In genomic region chr2:66030553-66030952, GRCh38 we compare ENCODE assay signal across 15 cellular contexts.
A peak's percentile ranks its signal among the peaks of the same experiment; 100 is the strongest.
DNase-seq lines count a peak whose midpoint lies in the region; ATAC-seq and TF ChIP-seq lines count a peak whose summit lies in the region.
"Had no signal": no experiment of that assay in that cellular context is flagged by ENCODE, and none has a peak within 500 bp of the region (broad histone marks: within the 10 kb centered on the region; RNA-seq: fewer than 3 reads in every experiment).

No MANE protein-coding gene starts in this region.

- H3K4me3 ChIP-seq in endodermal cell (ENCODE audit: low read length), result no peak overlapping the region
- H3K4me3 ChIP-seq: uterus had no signal

- H3K36me3 Mint-ChIP-seq in endodermal cell (ENCODE audit: low read depth) (no peaks in the 10 kb centered on the region), progenitor cell of endocrine pancreas (ENCODE audit: insufficient read depth) (no peaks in the 10 kb centered on the region)
- no peaks in the 10 kb centered on the region for H3K36me3 Mint-ChIP-seq in stimulated activated effector memory CD8-positive, alpha-beta T cell treated with anti-CD3 and anti-CD28 coated beads, Interleukin-12 subunit alpha, Interleukin-12 subunit beta, amount 100 ng/mL, for 72 hours

- H3K4me1 ChIP-seq in endodermal cell (ENCODE audit: control insufficient read depth, insufficient read depth, low read length), result no peaks in the 10 kb centered on the region
- H3K4me1 ChIP-seq: uterus had no signal

- 79% methylated on average over 1 of the region's 1 CpG; no CpG with 5 or more reads in 1 of the 2 experiments for WGBS in endodermal cell (ENCODE audit: insufficient coverage in 1 of 2, insufficient read length in 1 of 2), 2 experiments

- no peaks in the 10 kb centered on the region for H3K27me3 Mint-ChIP-seq in endodermal cell (ENCODE audit: insufficient read depth)
- no peaks in the 10 kb centered on the region for H3K27me3 Mint-ChIP-seq in progenitor cell of endocrine pancreas

- H3K9me3 Mint-ChIP-seq in endodermal cell (no peaks in the 10 kb centered on the region), progenitor cell of endocrine pancreas (ENCODE audit: low read depth) (peaks cover 9% of the 10 kb centered on the region)
- H3K9me3 Mint-ChIP-seq in stimulated activated effector memory CD8-positive, alpha-beta T cell treated with anti-CD3 and anti-CD28 coated beads, Interleukin-12 subunit alpha, Interleukin-12 subunit beta, amount 100 ng/mL, for 72 hours, result peaks cover 7% of the 10 kb centered on the region

- no peak overlapping the region for H3K9ac ChIP-seq in endodermal cell (ENCODE audit: extremely low read depth, low read length, poor library complexity, severe bottlenecking)

- no peaks in the 10 kb centered on the region for H3K4me1 Mint-ChIP-seq in endodermal cell
- H3K4me1 Mint-ChIP-seq in progenitor cell of endocrine pancreas (ENCODE audit: low read depth), result no peaks in the 10 kb centered on the region
- no peaks in the 10 kb centered on the region for H3K4me1 Mint-ChIP-seq in stimulated activated effector memory CD8-positive, alpha-beta T cell treated with anti-CD3 and anti-CD28 coated beads, Interleukin-12 subunit alpha, Interleukin-12 subunit beta, amount 100 ng/mL, for 72 hours

- no peak overlapping the region for H3K4me3 Mint-ChIP-seq in endodermal cell
- no peak overlapping the region for H3K4me3 Mint-ChIP-seq in progenitor cell of endocrine pancreas (ENCODE audit: low read depth)
- H3K4me3 Mint-ChIP-seq in stimulated activated effector memory CD8-positive, alpha-beta T cell treated with anti-CD3 and anti-CD28 coated beads, Interleukin-12 subunit alpha, Interleukin-12 subunit beta, amount 100 ng/mL, for 72 hours, result no peak overlapping the region

- no peaks in the 10 kb centered on the region for H3K27me3 ChIP-seq in endodermal cell (ENCODE audit: control insufficient read depth, insufficient read depth, low read length, poor library complexity, severe bottlenecking)
- H3K27me3 ChIP-seq: neutrophil, uterus had no signal

- no peak for ATAC-seq in GM18909 (IDR thresholded peaks at IDR 0.05; ENCODE audit: poor library complexity, unreplicated experiment)
- no peak for ATAC-seq in stimulated activated effector memory CD8-positive, alpha-beta T cell treated with anti-CD3 and anti-CD28 coated beads, Interleukin-12 subunit alpha, Interleukin-12 subunit beta, amount 100 ng/mL, for 72 hours
- ATAC-seq: activated CD4-positive, CD25-positive, alpha-beta regulatory T cell treated with anti-CD3 and anti-CD28 coated beads, Interleukin-2, amount 50 U/mL, for 24 hours had no signal

- no peak overlapping the region for H3K27ac Mint-ChIP-seq in endodermal cell
- no peak overlapping the region for H3K27ac Mint-ChIP-seq in progenitor cell of endocrine pancreas
- no peak overlapping the region for H3K27ac Mint-ChIP-seq in stimulated activated effector memory CD8-positive, alpha-beta T cell treated with anti-CD3 and anti-CD28 coated beads, Interleukin-12 subunit alpha, Interleukin-12 subunit beta, amount 100 ng/mL, for 72 hours

- H3K27ac ChIP-seq in endodermal cell (ENCODE audit: low read depth, low read length), result no peak overlapping the region
- H3K27ac ChIP-seq: neutrophil, uterus had no signal

- TF ChIP-seq CTCF in endodermal cell (conservative IDR thresholded peaks at IDR 0.05) (peak; percentile 71), progenitor cell of endocrine pancreas (IDR thresholded peaks at IDR 0.05; ENCODE audit: unreplicated experiment) (peak; percentile 36)

- TF ChIP-seq EP300 in Ishikawa (IDR thresholded peaks at IDR 0.05; ENCODE audit: borderline replicate concordance), result no peak

- DNase-seq in NCI-H748 (lab: John Stamatoyannopoulos, UW; ENCODE audit: unreplicated experiment), result peak; percentile 2
- no peak for DNase-seq in NCI-H748 treated with DMSO at 0.1 percent for 48 hours (lab: John Stamatoyannopoulos, UW)
- no peak for DNase-seq in endodermal cell
- no peak for DNase-seq in progenitor cell of endocrine pancreas (ENCODE audit: low spot score, unreplicated experiment)
- no peak for DNase-seq in stimulated activated effector memory CD8-positive, alpha-beta T cell treated with anti-CD3 and anti-CD28 coated beads, Interleukin-12 subunit alpha, Interleukin-12 subunit beta, amount 100 ng/mL, for 72 hours (ENCODE audit: low spot score in 2 of 2)
- DNase-seq in activated effector memory CD4-positive, alpha-beta T cell treated with Interleukin-2 at 50 U/mL for 16 hours, result no peak
- DNase-seq: activated naive CD4-positive, alpha-beta T cell treated with Interleukin-2 at 50 U/mL for 16 hours; MV-4-11; NCI-H2171; stimulated activated naive CD4-positive, alpha-beta T cell; uterus had no signal

- no peaks in the 10 kb centered on the region for H3K36me3 ChIP-seq in endodermal cell (ENCODE audit: control insufficient read depth, insufficient read depth, low read length)
- H3K36me3 ChIP-seq: neutrophil, uterus had no signal

- H3K9me3 ChIP-seq in endodermal cell (ENCODE audit: control insufficient read depth, low read length), result no peaks in the 10 kb centered on the region
- H3K9me3 ChIP-seq: neutrophil, uterus had no signal

- TF ChIP-seq RAD21 in Ishikawa (IDR thresholded peaks at IDR 0.05; ENCODE audit: low read depth), result peak; percentile 21; the same call in 1 of the 2 replicates

TF ChIP-seq in Ishikawa, 13 proteins besides CTCF, POLR2A, EP300 and RAD21:
- TF ChIP-seq TAF1 (IDR thresholded peaks at IDR 0.05; ENCODE audit: low read depth), result no peak
- TF ChIP-seq YY1 (IDR thresholded peaks at IDR 0.05; ENCODE audit: low read depth), result no peak
- TF ChIP-seq EGR1 (IDR thresholded peaks at IDR 0.05), result no peak
- TF ChIP-seq CREB1 (IDR thresholded peaks at IDR 0.05; ENCODE audit: low read depth), result no peak
- no peak for TF ChIP-seq ZBTB7A (IDR thresholded peaks at IDR 0.05; ENCODE audit: low read depth)
- TF ChIP-seq MAX (IDR thresholded peaks at IDR 0.05), result no peak
- no peak for TF ChIP-seq REST (IDR thresholded peaks at IDR 0.05; ENCODE audit: low read depth)
- no peak for TF ChIP-seq CEBPB (IDR thresholded peaks at IDR 0.05)
- TF ChIP-seq NFIC (IDR thresholded peaks at IDR 0.05), result no peak
- TF ChIP-seq FOXM1 (IDR thresholded peaks at IDR 0.05; ENCODE audit: borderline replicate concordance, low read depth), result no peak
TF ChIP-seq in Ishikawa: peak in this region for 0.
